8 cellular contexts compared by ENCODE assay signal in genomic region chr16:75148311-75149195, GRCh38. TPM values are rescaled to one million over a fixed set of nuclear protein-coding genes. Genes with fewer than 3 reads are reported as not detected.
DNase-seq lines count a peak whose midpoint lies in the region; ATAC-seq lines count a peak whose summit lies in the region.

Gene ZFP1 (plus strand): TSS chr16:75148524. CDS start chr16:75152952, 4,428 bp downstream.

- peaks cover 2% of the 10 kb centered on the region; the same call in 1 of the 2 replicates for H3K9me3 ChIP-seq in SK-N-MC (ENCODE audit: low read depth, low read length)

- no peaks in the 10 kb centered on the region for H3K27me3 Mint-ChIP-seq in activated naive CD4-positive, alpha-beta T cell treated with anti-CD3 and anti-CD28 coated beads for 36 hours (ENCODE audit: low read depth)

- CTCF ChIA-PET in activated naive CD4-positive, alpha-beta T cell treated with anti-CD3 and anti-CD28 coated beads for 36 hours (lab: Charles Lee) = no interaction called here

- peak within 1 kb of the TSS; percentile 42; the same call in 1 of the 2 replicates for H3K27ac ChIP-seq in SK-N-MC

- H3K4me3 ChIP-seq in GM08714 (ENCODE audit: low read length) (peak within 1 kb of the TSS; percentile 78), SK-N-MC (peak within 1 kb of the TSS; percentile 88)

- peaks cover 23% of the 10 kb centered on the region for H3K9me3 Mint-ChIP-seq in activated naive CD4-positive, alpha-beta T cell treated with anti-CD3 and anti-CD28 coated beads for 36 hours

- H3K27ac Mint-ChIP-seq in activated naive CD4-positive, alpha-beta T cell treated with anti-CD3 and anti-CD28 coated beads for 36 hours = peak within 1 kb of the TSS; percentile 73

- DNase-seq in NCI-H1048 (lab: John Stamatoyannopoulos, UW) (peak; percentile 33), SK-N-MC (ENCODE audit: low read depth, low spot score) (peak; percentile 50), germinal center (ENCODE audit: low spot score) (peak; percentile 94), non-pigmented ciliary epithelial cell (ENCODE audit: low read depth) (peak; percentile 46), superior temporal gyrus (ENCODE audit: extremely low spot score) (peak; percentile 95)
- DNase-seq in activated naive CD4-positive, alpha-beta T cell treated with anti-CD3 and anti-CD28 coated beads for 36 hours = peak; percentile 97

- peaks cover 19% of the 10 kb centered on the region; the same call in 1 of the 2 replicates for H3K36me3 ChIP-seq in SK-N-MC (ENCODE audit: insufficient read depth, low read length)

- H3K4me1 Mint-ChIP-seq in activated naive CD4-positive, alpha-beta T cell treated with anti-CD3 and anti-CD28 coated beads for 36 hours (ENCODE audit: low read depth) = peaks cover 37% of the 10 kb centered on the region

- H3K4me3 Mint-ChIP-seq in activated naive CD4-positive, alpha-beta T cell treated with anti-CD3 and anti-CD28 coated beads for 36 hours = peak within 1 kb of the TSS; percentile 80

- peak within 1 kb of the TSS; percentile 73 for H3K9ac ChIP-seq in SK-N-MC (ENCODE audit: insufficient read length)

- intact Hi-C loops in activated naive CD4-positive, alpha-beta T cell treated with anti-CD3 and anti-CD28 coated beads for 36 hours (cut with micrococcal nuclease) = loop anchor here (1.0 to 10.0 kb wide), 11 partner anchors 37 to 482 kb away; partner anchors contain the start of genes ADAT1, CFDP1, MLKL and RFWD3

- H3K36me3 Mint-ChIP-seq in activated naive CD4-positive, alpha-beta T cell treated with anti-CD3 and anti-CD28 coated beads for 36 hours (ENCODE audit: low read depth) = peaks cover 31% of the 10 kb centered on the region

- peak; percentile 86 for ATAC-seq in HG02588 (IDR thresholded peaks at IDR 0.05; ENCODE audit: unreplicated experiment)

RNA-seq across cellular contexts. Expression of gene ZFP1, which starts in this region (rescaled TPM):
- total RNA-seq in activated naive CD4-positive, alpha-beta T cell treated with anti-CD3 and anti-CD28 coated beads for 36 hours = 10 to 100 TPM; 20.2 to 20.9 TPM

Comparison
In these comparisons a context has a peak if more than half of its experiments do, and no peak if none do; other contexts are left out.
1. Peak in every context shown above with its lines: DNase-seq, ATAC-seq, H3K4me3 ChIP-seq and H3K27ac ChIP-seq.
2. DNase-seq: peak in every context shown above with its lines; median percentile 97 in activated naive CD4-positive, alpha-beta T cell treated with anti-CD3 and anti-CD28 coated beads for 36 hours; 95 in superior temporal gyrus; 94 in germinal center; 50 in SK-N-MC; 46 in non-pigmented ciliary epithelial cell; 33 in NCI-H1048.